8 cellular contexts compared by ENCODE assay signal in genomic region chr6:154247119-154247814, GRCh38.
A peak's percentile ranks its signal among the peaks of the same experiment; 100 is the strongest.
DNase-seq lines count a peak whose midpoint lies in the region; ATAC-seq and TF ChIP-seq lines count a peak whose summit lies in the region.

No MANE protein-coding gene starts in this region.

- H3K27ac Mint-ChIP-seq in T-helper 17 cell, result peak overlapping the region; percentile 98
- H3K27ac Mint-ChIP-seq in type B pancreatic cell, result peak overlapping the region; percentile 6

- H3K4me3 Mint-ChIP-seq in T-helper 17 cell (peak overlapping the region; percentile 99), type B pancreatic cell (peak overlapping the region; percentile 76)

- peaks cover 10% of the 10 kb centered on the region for H3K36me3 Mint-ChIP-seq in T-helper 17 cell (ENCODE audit: low read depth)
- H3K36me3 Mint-ChIP-seq in type B pancreatic cell, result no peaks in the 10 kb centered on the region

- TF ChIP-seq CTCF in type B pancreatic cell (conservative IDR thresholded peaks at IDR 0.05), result no peak

- peak; percentile 55 to 57 for DNase-seq in AML-193 (lab: John Stamatoyannopoulos, UW)
- no peak for DNase-seq in T-helper 17 cell
- DNase-seq in iPS-NIHi11 (ENCODE audit: low spot score), result peak; percentile 20
- DNase-seq in type B pancreatic cell (ENCODE audit: extremely low spot score, unreplicated experiment), result no peak
- no peak for DNase-seq in activated CD8-positive, alpha-beta memory T cell treated with anti-CD3 and anti-CD28 coated beads for 24 hours

- H3K4me1 Mint-ChIP-seq in T-helper 17 cell (peaks cover 62% of the 10 kb centered on the region), type B pancreatic cell (ENCODE audit: unreplicated experiment) (peaks cover 8% of the 10 kb centered on the region)

- no peaks in the 10 kb centered on the region for H3K9me3 ChIP-seq in T-helper 17 cell (ENCODE audit: control insufficient read depth, low read length, poor library complexity, severe bottlenecking)

- no peaks in the 10 kb centered on the region for H3K9me3 Mint-ChIP-seq in type B pancreatic cell

- ATAC-seq in GM19035 (IDR thresholded peaks at IDR 0.05; ENCODE audit: unreplicated experiment) (peak; percentile 47), HG03159 (IDR thresholded peaks at IDR 0.05; ENCODE audit: unreplicated experiment) (peak; percentile 36), T-helper 17 cell (peak; percentile 57), HG03039 (IDR thresholded peaks at IDR 0.05; ENCODE audit: unreplicated experiment) (no peak)

- H3K27me3 Mint-ChIP-seq in T-helper 17 cell, result no peaks in the 10 kb centered on the region
- H3K27me3 Mint-ChIP-seq in type B pancreatic cell, result peaks cover 3% of the 10 kb centered on the region

Comparison
In these comparisons a context has a peak if more than half of its experiments do, and no peak if none do; other contexts are left out.
1. DNase-seq: peak in AML-193 (2 of 2) and iPS-NIHi11 (single experiment); none in T-helper 17 cell (0 of 3), type B pancreatic cell (single experiment) and activated CD8-positive, alpha-beta memory T cell treated with anti-CD3 and anti-CD28 coated beads for 24 hours (single experiment).